23 cellular contexts compared by ENCODE assay signal in the genomic region with DNA sequence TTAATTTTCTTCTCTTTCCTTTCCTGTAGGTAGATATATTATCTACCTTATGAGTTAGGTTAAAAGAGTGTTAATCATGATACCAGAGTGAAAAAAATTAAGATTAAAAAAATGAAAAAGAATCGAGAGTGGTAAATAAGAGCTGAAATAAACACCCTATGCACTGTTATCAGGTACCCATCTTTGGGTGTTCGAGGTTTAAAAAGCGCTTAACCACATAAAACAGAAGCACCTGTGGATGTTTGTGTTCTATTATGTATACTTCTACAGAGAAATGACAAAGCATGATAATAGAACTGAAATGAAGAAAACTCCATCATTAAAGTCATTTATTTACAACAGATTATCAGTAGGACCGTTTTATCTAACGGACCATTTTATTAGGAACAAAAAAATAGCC. TPM values are rescaled to one million over a fixed set of nuclear protein-coding genes. Genes with fewer than 3 reads are reported as not detected.
"Had no signal": no experiment of that assay in that cellular context is flagged by ENCODE, and none has a peak within 500 bp of the region (broad histone marks: within the 10 kb centered on the region; RNA-seq: fewer than 3 reads in every experiment).

No MANE protein-coding gene starts in this region.

- ATAC-seq: foreskin keratinocyte; left lung; lower lobe of right lung; psoas muscle; right lobe of liver; stimulated activated effector memory CD8-positive, alpha-beta T cell treated with anti-CD3 and anti-CD28 coated beads, Interleukin-12 subunit alpha, Interleukin-12 subunit beta, amount 100 ng/mL, for 72 hours; stimulated activated naive CD8-positive, alpha-beta T cell treated with anti-CD3 and anti-CD28 coated beads, Interleukin-15, Interleukin-2, amounts not matched to agents 100 U/mL and 50 U/mL, for 24 hours had no signal

- H3K4me3 ChIP-seq: left lung, lower lobe of right lung, psoas muscle, right lobe of liver, suprapubic skin, thyroid gland, upper lobe of left lung, vagina had no signal

- H3K9me3 ChIP-seq: left lung, lower lobe of right lung, neutrophil, psoas muscle, right lobe of liver, suprapubic skin, thyroid gland, upper lobe of left lung, vagina had no signal

- H3K27ac Mint-ChIP-seq: endodermal cell; immature natural killer cell; memory B cell; mesothelial cell of epicardium; stimulated activated effector memory CD8-positive, alpha-beta T cell treated with anti-CD3 and anti-CD28 coated beads, Interleukin-12 subunit alpha, Interleukin-12 subunit beta, amount 100 ng/mL, for 72 hours had no signal

- H3K36me3 ChIP-seq: left lung, lower lobe of right lung, neutrophil, right lobe of liver, suprapubic skin, thyroid gland, upper lobe of left lung, vagina had no signal

- H3K9me3 Mint-ChIP-seq: endodermal cell; immature natural killer cell; memory B cell; mesothelial cell of epicardium; stimulated activated effector memory CD8-positive, alpha-beta T cell treated with anti-CD3 and anti-CD28 coated beads, Interleukin-12 subunit alpha, Interleukin-12 subunit beta, amount 100 ng/mL, for 72 hours had no signal

- H3K4me1 Mint-ChIP-seq: immature natural killer cell; memory B cell; mesothelial cell of epicardium; stimulated activated effector memory CD8-positive, alpha-beta T cell treated with anti-CD3 and anti-CD28 coated beads, Interleukin-12 subunit alpha, Interleukin-12 subunit beta, amount 100 ng/mL, for 72 hours had no signal

- H3K27me3 ChIP-seq: foreskin keratinocyte, left lung, neutrophil, right lobe of liver, suprapubic skin, thyroid gland, upper lobe of left lung, vagina had no signal

- H3K4me1 ChIP-seq: foreskin keratinocyte, left lung, lower lobe of right lung, psoas muscle, right lobe of liver, suprapubic skin, thyroid gland, upper lobe of left lung, vagina had no signal

- H3K36me3 Mint-ChIP-seq: immature natural killer cell; memory B cell; mesothelial cell of epicardium; stimulated activated effector memory CD8-positive, alpha-beta T cell treated with anti-CD3 and anti-CD28 coated beads, Interleukin-12 subunit alpha, Interleukin-12 subunit beta, amount 100 ng/mL, for 72 hours had no signal

- H3K27ac ChIP-seq: foreskin keratinocyte, left lung, lower lobe of right lung, neutrophil, psoas muscle, right lobe of liver, suprapubic skin, thyroid gland, upper lobe of left lung, vagina had no signal

- H3K4me3 Mint-ChIP-seq: endodermal cell; immature natural killer cell; memory B cell; mesothelial cell of epicardium; stimulated activated effector memory CD8-positive, alpha-beta T cell treated with anti-CD3 and anti-CD28 coated beads, Interleukin-12 subunit alpha, Interleukin-12 subunit beta, amount 100 ng/mL, for 72 hours had no signal

- DNase-seq: dermis blood vessel endothelial cell; endodermal cell; erythroblast; foreskin keratinocyte; immature natural killer cell; left lung; lower lobe of right lung; psoas muscle; retina; right lobe of liver; stimulated activated CD4-positive, alpha-beta T cell treated with anti-CD3 and anti-CD28 coated beads, Interleukin-4, amount 100 ng/mL, for 1 hour; stimulated activated CD8-positive, alpha-beta memory T cell treated with anti-CD3 and anti-CD28 coated beads, Interleukin-4, amount 100 ng/mL, for 48 hours; stimulated activated naive CD8-positive, alpha-beta T cell treated with anti-CD3 and anti-CD28 coated beads, Interleukin-15, Interleukin-2, amounts not matched to agents 100 U/mL and 50 U/mL, for 24 hours; thyroid gland had no signal

RNA-seq across cellular contexts. Expression of a gene that starts 25.7 kb away (rescaled TPM):
- total RNA-seq: endothelial cell of umbilical vein had no signal
- polyA plus RNA-seq: endothelial cell of umbilical vein, neural cell had no signal
